10 cellular contexts compared by ENCODE assay signal in the genomic region with DNA sequence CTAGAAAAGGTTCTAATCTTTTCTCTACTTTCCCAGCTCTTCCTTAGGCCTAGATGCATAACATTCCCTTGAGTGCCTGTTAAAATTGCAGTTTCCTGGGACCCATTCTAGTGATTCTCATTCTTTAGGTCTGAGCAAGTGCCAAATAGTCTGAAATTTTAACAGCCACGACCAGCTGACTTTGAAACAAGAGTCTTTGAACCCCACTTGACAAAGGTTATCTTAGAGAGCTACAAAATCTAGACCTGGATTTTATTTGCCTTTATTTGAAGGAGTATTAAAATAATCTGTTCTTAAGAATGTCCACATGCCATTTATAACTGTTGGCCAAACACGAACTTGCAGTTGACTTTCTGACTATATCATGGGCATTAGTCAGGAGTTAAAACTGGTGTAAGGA.
"Had no signal": no experiment of that assay in that cellular context is flagged by ENCODE, and none has a peak within 500 bp of the region (broad histone marks: within the 10 kb centered on the region; RNA-seq: fewer than 3 reads in every experiment).

No MANE protein-coding gene starts in this region.

- H3K27ac ChIP-seq: GM23248, HL-60 had no signal

- ATAC-seq: HCT116, HepG2, K562 had no signal

- H3K9me3 ChIP-seq: HAP-1 had no signal

- H3K4me3 ChIP-seq: GM23248, HAP-1, K562 had no signal

- H3K36me3 ChIP-seq: HAP-1 had no signal

- H3K4me1 ChIP-seq: HAP-1 had no signal

- DNase-seq: GM23248, GOT3, H7, HFFc6, KG1 had no signal
